ENCODE assay signal across 24 cellular contexts in the genomic region with DNA sequence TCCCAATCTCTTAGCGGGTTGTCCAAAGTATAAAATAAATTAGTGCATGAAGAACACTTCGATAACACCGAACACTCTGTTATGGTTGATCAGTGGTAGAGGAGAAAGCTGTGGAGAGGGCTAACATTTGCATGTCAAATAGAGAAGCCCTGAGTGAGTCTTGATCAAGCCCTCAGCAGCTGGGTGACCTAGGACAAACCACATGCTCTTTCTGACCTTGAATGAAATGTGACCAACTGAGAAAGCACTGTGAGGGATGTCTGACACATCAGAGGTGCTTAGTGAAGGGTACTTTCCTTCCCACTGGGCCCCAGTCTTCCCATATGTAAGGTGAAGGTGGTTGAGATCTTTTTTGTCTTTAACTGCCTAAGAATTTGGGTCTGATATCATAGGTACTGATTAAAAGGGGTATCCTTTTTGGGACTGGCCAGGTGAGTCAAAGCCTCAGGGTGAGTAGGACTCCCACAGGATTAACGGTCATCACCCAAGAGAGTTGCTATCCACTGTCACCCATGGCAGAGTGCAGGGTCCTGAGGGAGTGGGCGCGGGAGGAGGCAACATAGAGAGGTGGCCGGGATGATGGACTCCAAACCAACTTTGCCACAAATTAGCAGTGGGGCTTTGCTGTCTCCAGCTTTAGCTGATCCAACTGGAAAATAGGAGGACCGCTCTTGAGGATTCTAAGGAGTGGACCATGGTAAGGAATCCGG. TPM values are rescaled to one million over a fixed set of nuclear protein-coding genes. Genes with fewer than 3 reads are reported as not detected.
DNase-seq lines count a peak whose midpoint lies in the region; ATAC-seq and TF ChIP-seq lines count a peak whose summit lies in the region.
"Had no signal": no experiment of that assay in that cellular context is flagged by ENCODE, and none has a peak within 500 bp of the region (broad histone marks: within the 10 kb centered on the region; RNA-seq: fewer than 3 reads in every experiment).

No MANE protein-coding gene starts in this region.

- H3K36me3 ChIP-seq in GM23338 (ENCODE audit: insufficient read depth) = no peaks in the 10 kb centered on the region

- TF ChIP-seq CTCF in GM12865 (IDR thresholded peaks at IDR 0.05; ENCODE audit: insufficient read depth, low read depth, low read length, missing control alignments) = no peak
- no peak for TF ChIP-seq CTCF in progenitor cell of endocrine pancreas (IDR thresholded peaks at IDR 0.05; ENCODE audit: unreplicated experiment)
- TF ChIP-seq CTCF in GM23338 (conservative IDR thresholded peaks at IDR 0.05; ENCODE audit: low read depth in 2 of 2) = no peak

- DNase-seq in GM12865 (ENCODE audit: low read depth) (peak; percentile 13), progenitor cell of endocrine pancreas (ENCODE audit: low spot score, unreplicated experiment) (no peak), GM23338 (ENCODE audit: low spot score) (no peak), NCI-H2196 treated with DMSO at 0.1 percent for 48 hours (lab: John Stamatoyannopoulos, UW; ENCODE audit: unreplicated experiment) (no peak)
- DNase-seq: Calu3, DMS79 treated with DMSO at 0.1 percent for 48 hours, GM23248, H9, IMR-90, MM.1S, NCI-H2029 treated with DMSO at 0.1 percent for 48 hours, NCI-H2227 treated with DMSO at 0.1 percent for 48 hours, NCI-H510A, SHP77, T-helper 1 cell had no signal

- H3K9me2 ChIP-seq in GM23338 (ENCODE audit: insufficient read depth) = 0 out of 2 replicates have a peak, but pooled peaks cover 5% of the 10 kb centered on the region

- H3K36me3 Mint-ChIP-seq in progenitor cell of endocrine pancreas (ENCODE audit: insufficient read depth) (no peaks in the 10 kb centered on the region), GM23338 (ENCODE audit: low read depth) (no peaks in the 10 kb centered on the region)

- H3K27me3 Mint-ChIP-seq in progenitor cell of endocrine pancreas (no peaks in the 10 kb centered on the region), GM23338 (ENCODE audit: insufficient read depth, low read depth, poor library complexity) (peaks cover 3% of the 10 kb centered on the region)

- H2AFZ ChIP-seq in GM23338 = no peak overlapping the region
- H2AFZ ChIP-seq: GM23248 had no signal

- H3K4me1 Mint-ChIP-seq in progenitor cell of endocrine pancreas (ENCODE audit: low read depth) (no peaks in the 10 kb centered on the region), GM23338 (no peaks in the 10 kb centered on the region)
- H3K4me1 Mint-ChIP-seq: H9 had no signal

- peak overlapping the region; percentile 22 for H3K27ac Mint-ChIP-seq in progenitor cell of endocrine pancreas
- no peak overlapping the region for H3K27ac Mint-ChIP-seq in GM23338
- H3K27ac Mint-ChIP-seq: H9 had no signal

- no peaks in the 10 kb centered on the region for H4K20me1 ChIP-seq in GM23338 (replicated peaks; ENCODE audit: insufficient read depth)

- ATAC-seq in HG02623 (IDR thresholded peaks at IDR 0.05; ENCODE audit: unreplicated experiment) = peak; percentile 37
- peak; percentile 52 for ATAC-seq in HG03432 (IDR thresholded peaks at IDR 0.05; ENCODE audit: unreplicated experiment)
- ATAC-seq in GM23338 = no peak
- ATAC-seq in GM19463 (IDR thresholded peaks at IDR 0.05; ENCODE audit: unreplicated experiment) = no peak
- ATAC-seq: Panc1 had no signal

- no peaks in the 10 kb centered on the region for H3K79me2 ChIP-seq in GM23338 (replicated peaks; ENCODE audit: insufficient read depth)

- H3K27ac ChIP-seq in GM23338 (ENCODE audit: low read depth) = no peak overlapping the region
- H3K27ac ChIP-seq: GM23248, KMS-11, RWPE1 had no signal

- no peak overlapping the region for H3K4me2 ChIP-seq in GM23338
- H3K4me2 ChIP-seq: KMS-11 had no signal

- no peaks in the 10 kb centered on the region for H3K4me1 ChIP-seq in GM23338 (ENCODE audit: insufficient read depth)

- no peaks in the 10 kb centered on the region for H3F3A ChIP-seq in GM23338 (replicated peaks; ENCODE audit: low read depth)

- no peak overlapping the region for H3K4me3 Mint-ChIP-seq in progenitor cell of endocrine pancreas (ENCODE audit: low read depth)
- H3K4me3 Mint-ChIP-seq in GM23338 = no peak overlapping the region
- H3K4me3 Mint-ChIP-seq: H9 had no signal

- H3K27me3 ChIP-seq in GM23338 (ENCODE audit: insufficient read depth) = no peaks in the 10 kb centered on the region

- no peaks in the 10 kb centered on the region for H3K9me3 Mint-ChIP-seq in progenitor cell of endocrine pancreas (ENCODE audit: low read depth)
- no peaks in the 10 kb centered on the region for H3K9me3 Mint-ChIP-seq in GM23338
- H3K9me3 Mint-ChIP-seq: H9 had no signal

- H3K4me3 ChIP-seq in GM12865 (ENCODE audit: low read depth, low read length) (no peak overlapping the region), GM23338 (no peak overlapping the region)
- H3K4me3 ChIP-seq: GM23248 had no signal

TF ChIP-seq in GM23338, 12 proteins besides CTCF, POLR2A, EP300 and RAD21:
- TF ChIP-seq JUNB (IDR thresholded peaks at IDR 0.05; ENCODE audit: unreplicated experiment) = no peak
- no peak for TF ChIP-seq CREB1 (CRISPR knock-in tag; IDR thresholded peaks at IDR 0.05; ENCODE audit: low read depth)

RNA-seq across cellular contexts. Expression of gene KIF4B, which starts 53.5 kb away (rescaled TPM):
- total RNA-seq in progenitor cell of endocrine pancreas = not detected in 2 replicates
- total RNA-seq in GM23338 (2014; rRNA removed; shearing (Covaris generic)) = 0.04 TPM in 1 of 2 replicates, not detected in the other
- 0.07 TPM in 1 of 2 replicates, not detected in the other for polyA plus RNA-seq in GM23338 (2016; fragmentation: Nextera tagmentation; extraction: Ambion mirVana)
- total RNA-seq: Calu3, GM23248, OCI-LY7, SK-MEL-5 had no signal
- polyA plus RNA-seq: BJ, GM23248 had no signal

Comparison
In these comparisons a context has a peak if more than half of its experiments do, and no peak if none do; other contexts are left out.
1. ATAC-seq: peak in HG02623 (single experiment) and HG03432 (single experiment); none in GM23338 (single experiment) and GM19463 (single experiment).